Comparison of ENCODE assay signal across 1 cellular context in genomic region chr11:65711785-65712632, GRCh38.
TF ChIP-seq lines count a peak whose summit lies in the region.

KAT5 (plus strand) TSS chr11:65712252; CDS start chr11:65712268, 16 bp downstream.

TF ChIP-seq in K562, 482 proteins besides CTCF, POLR2A, EP300 and RAD21 (continued from another document and continues in another):
- TF ChIP-seq THAP12 (CRISPR knock-in tag; IDR thresholded peaks at IDR 0.05) (peak; percentile 51), CGGBP1 (CRISPR knock-in tag; IDR thresholded peaks at IDR 0.05) (0 out of 2 replicates have a peak, but pooled peaks have one; percentile 40), MTF1 (CRISPR knock-in tag; IDR thresholded peaks at IDR 0.05; ENCODE audit: borderline replicate concordance) (0 out of 2 replicates have a peak, but pooled peaks have one; percentile 70), HINFP (tag; conservative IDR thresholded peaks at IDR 0.05; ENCODE audit: low read depth) (peak; percentile 40; the same call in 1 of the 2 replicates), UBTF (IDR thresholded peaks at IDR 0.05; ENCODE audit: borderline replicate concordance in 1 of 2, low read depth in 2 of 2, low read length in 2 of 2) (no peak), SOX6 (IDR thresholded peaks at IDR 0.05) (peak; percentile 67), ZNF24 (IDR thresholded peaks at IDR 0.05) (no peak), SFPQ (IDR thresholded peaks at IDR 0.05; ENCODE audit: low read depth, low read length) (no peak), ZNF644 (tag; IDR thresholded peaks at IDR 0.05; ENCODE audit: low read depth) (0 out of 2 replicates have a peak, but pooled peaks have one; percentile 43), NBN (IDR thresholded peaks at IDR 0.05; ENCODE audit: low read depth) (peak; percentile 81), MNT (conservative IDR thresholded peaks at IDR 0.05) (peak; percentile 99), PCBP2 (IDR thresholded peaks at IDR 0.05; ENCODE audit: low read depth, low read length, poor library complexity, severe bottlenecking) (no peak), POU5F1 (IDR thresholded peaks at IDR 0.05; ENCODE audit: borderline replicate concordance, low read depth, low read length, partially characterized antibody) (peak; percentile 56), MEIS2 (IDR thresholded peaks at IDR 0.05; ENCODE audit: partially characterized antibody) (no peak), KDM1A (IDR thresholded peaks at IDR 0.05) (no peak), CBFA2T3 (IDR thresholded peaks at IDR 0.05) (peak; percentile 39), ZNF384 (IDR thresholded peaks at IDR 0.05; ENCODE audit: low read depth, low read length) (peak; percentile 54; the same call in 1 of the 2 replicates), TCF15 (CRISPR knock-in tag; IDR thresholded peaks at IDR 0.05) (peak; percentile 83; the same call in 1 of the 2 replicates), MTA2 (IDR thresholded peaks at IDR 0.05; ENCODE audit: low read depth) (no peak), ETS1 (conservative IDR thresholded peaks at IDR 0.05; ENCODE audit: control insufficient read depth, low read depth, low read length) (peak; percentile 79), IRF9 (tag; IDR thresholded peaks at IDR 0.05) (no peak), PCBP1 (IDR thresholded peaks at IDR 0.05; ENCODE audit: low read depth, low read length, poor library complexity, severe bottlenecking) (peak; percentile 93), REST (CRISPR knock-in tag; IDR thresholded peaks at IDR 0.05; ENCODE audit: low read depth) (peak; percentile 88), BDP1 (IDR thresholded peaks at IDR 0.05; ENCODE audit: insufficient read depth, insufficient read length) (no peak), ZNF584 (CRISPR knock-in tag; IDR thresholded peaks at IDR 0.05; ENCODE audit: low read depth) (no peak)
